In genomic region chr2:200567932-200568331, GRCh38 we compare ENCODE assay signal across 3 cellular contexts.
TF ChIP-seq lines count a peak whose summit lies in the region.

No MANE protein-coding gene starts in this region.

TF ChIP-seq in A549, 52 proteins besides CTCF, POLR2A, EP300 and RAD21:
- TF ChIP-seq JUNB (IDR thresholded peaks at IDR 0.05) (no peak), HOXB13 (CRISPR knock-in tag; IDR thresholded peaks at IDR 0.05; ENCODE audit: low read depth) (no peak), NR3C1 (IDR thresholded peaks at IDR 0.05) (no peak), MAFK (IDR thresholded peaks at IDR 0.05; ENCODE audit: partially characterized antibody) (no peak), ESRRA (IDR thresholded peaks at IDR 0.05; ENCODE audit: borderline replicate concordance, low read length) (no peak)

TF ChIP-seq in GM12878, 131 proteins besides CTCF, POLR2A, EP300 and RAD21:
- no peak for TF ChIP-seq ZBTB4 (CRISPR knock-in tag; IDR thresholded peaks at IDR 0.05)
- TF ChIP-seq KDM1A (IDR thresholded peaks at IDR 0.05; ENCODE audit: borderline replicate concordance): no peak
- no peak for TF ChIP-seq NFXL1 (IDR thresholded peaks at IDR 0.05; ENCODE audit: borderline replicate concordance)
- TF ChIP-seq RBBP5 (conservative IDR thresholded peaks at IDR 0.05): no peak
- TF ChIP-seq SP1 (IDR thresholded peaks at IDR 0.05; ENCODE audit: low read depth, low read length): no peak
- TF ChIP-seq IRF4 (IDR thresholded peaks at IDR 0.05; ENCODE audit: low read depth, low read length): no peak
- TF ChIP-seq ZNF274 (IDR thresholded peaks at IDR 0.05; ENCODE audit: insufficient read depth, insufficient read length): no peak
- no peak for TF ChIP-seq ZBTB40 (IDR thresholded peaks at IDR 0.05; ENCODE audit: borderline replicate concordance)

TF ChIP-seq in HepG2, 621 proteins besides CTCF, POLR2A, EP300 and RAD21:
- no peak for TF ChIP-seq ZNF317 (CRISPR knock-in tag; IDR thresholded peaks at IDR 0.05)
- TF ChIP-seq ZNF841 (CRISPR knock-in tag; IDR thresholded peaks at IDR 0.05; ENCODE audit: borderline replicate concordance): no peak
- TF ChIP-seq ZNF737 (CRISPR knock-in tag; IDR thresholded peaks at IDR 0.05; ENCODE audit: borderline replicate concordance): no peak
- TF ChIP-seq NFKB2 (CRISPR knock-in tag; IDR thresholded peaks at IDR 0.05; ENCODE audit: borderline replicate concordance): no peak
- no peak for TF ChIP-seq SMC3 (IDR thresholded peaks at IDR 0.05; ENCODE audit: low read length)
- TF ChIP-seq SP4 (CRISPR knock-in tag; IDR thresholded peaks at IDR 0.05): no peak
- no peak for TF ChIP-seq ZNF670 (CRISPR knock-in tag; IDR thresholded peaks at IDR 0.05; ENCODE audit: borderline replicate concordance)
- TF ChIP-seq MBD4 (IDR thresholded peaks at IDR 0.05; ENCODE audit: borderline replicate concordance, low read length): no peak
- TF ChIP-seq ARID3A (IDR thresholded peaks at IDR 0.05; ENCODE audit: low read depth, low read length): 0 out of 2 replicates have a peak, but pooled peaks have one; percentile 15
- TF ChIP-seq ATF4 (CRISPR knock-in tag; IDR thresholded peaks at IDR 0.05): peak; percentile 13 to 50; a peak in 2 of 4 replicates
- no peak for TF ChIP-seq ZNF557 (CRISPR knock-in tag; IDR thresholded peaks at IDR 0.05)
- no peak for TF ChIP-seq NONO (IDR thresholded peaks at IDR 0.05)
- TF ChIP-seq NONO (CRISPR knock-in tag; conservative IDR thresholded peaks at IDR 0.05): no peak
- TF ChIP-seq CCDC6 (CRISPR knock-in tag; IDR thresholded peaks at IDR 0.05): no peak
- TF ChIP-seq PAXIP1 (CRISPR knock-in tag; conservative IDR thresholded peaks at IDR 0.05): no peak
- no peak for TF ChIP-seq PHF8 (CRISPR knock-in tag; IDR thresholded peaks at IDR 0.05)
- TF ChIP-seq CSRNP1 (CRISPR knock-in tag; IDR thresholded peaks at IDR 0.05): no peak
- no peak for TF ChIP-seq MXD1 (CRISPR knock-in tag; IDR thresholded peaks at IDR 0.05)
- TF ChIP-seq ARID5B (CRISPR knock-in tag; IDR thresholded peaks at IDR 0.05): no peak
- no peak for TF ChIP-seq NFE2L1 (CRISPR knock-in tag; IDR thresholded peaks at IDR 0.05; ENCODE audit: borderline replicate concordance)
- no peak for TF ChIP-seq ZBTB42 (CRISPR knock-in tag; IDR thresholded peaks at IDR 0.05)
- no peak for TF ChIP-seq ZNF652 (CRISPR knock-in tag; IDR thresholded peaks at IDR 0.05; ENCODE audit: borderline replicate concordance, low read depth)
- no peak for TF ChIP-seq ZFP1 (CRISPR knock-in tag; IDR thresholded peaks at IDR 0.05)
- TF ChIP-seq CEBPB (IDR thresholded peaks at IDR 0.05; ENCODE audit: borderline replicate concordance, low read depth, low read length): peak; percentile 67; the same call in 1 of the 2 replicates
- TF ChIP-seq REST (IDR thresholded peaks at IDR 0.05; ENCODE audit: borderline replicate concordance in 1 of 2, low read depth in 1 of 2, low read length in 2 of 2): no peak
- no peak for TF ChIP-seq PAF1 (CRISPR knock-in tag; IDR thresholded peaks at IDR 0.05)
- TF ChIP-seq ZSCAN25 (CRISPR knock-in tag; IDR thresholded peaks at IDR 0.05): no peak
- TF ChIP-seq ATF7 (IDR thresholded peaks at IDR 0.05): peak; percentile 83
- TF ChIP-seq ATF7 (CRISPR knock-in tag; IDR thresholded peaks at IDR 0.05): no peak
- no peak for TF ChIP-seq ZNF263 (CRISPR knock-in tag; IDR thresholded peaks at IDR 0.05)
- TF ChIP-seq ONECUT2 (CRISPR knock-in tag; IDR thresholded peaks at IDR 0.05): no peak
- TF ChIP-seq CENPBD1 (CRISPR knock-in tag; IDR thresholded peaks at IDR 0.05; ENCODE audit: borderline replicate concordance, low read depth): no peak
- no peak for TF ChIP-seq ZNF441 (CRISPR knock-in tag; IDR thresholded peaks at IDR 0.05; ENCODE audit: borderline replicate concordance)
- no peak for TF ChIP-seq ZNF326 (CRISPR knock-in tag; IDR thresholded peaks at IDR 0.05; ENCODE audit: borderline replicate concordance)
- TF ChIP-seq ZNF331 (CRISPR knock-in tag; IDR thresholded peaks at IDR 0.05): no peak
- no peak for TF ChIP-seq HCFC1 (IDR thresholded peaks at IDR 0.05; ENCODE audit: low read depth, low read length)
- TF ChIP-seq FOXC1 (CRISPR knock-in tag; IDR thresholded peaks at IDR 0.05; ENCODE audit: borderline replicate concordance): no peak
- no peak for TF ChIP-seq ZMAT3 (CRISPR knock-in tag; conservative IDR thresholded peaks at IDR 0.05)
- TF ChIP-seq KAT7 (CRISPR knock-in tag; IDR thresholded peaks at IDR 0.05; ENCODE audit: borderline replicate concordance): no peak
- TF ChIP-seq MED1 (CRISPR knock-in tag; IDR thresholded peaks at IDR 0.05): no peak
- TF ChIP-seq ZNF18 (CRISPR knock-in tag; IDR thresholded peaks at IDR 0.05; ENCODE audit: insufficient replicate concordance): no peak
- 0 out of 2 replicates have a peak, but pooled peaks have one; percentile 21 for TF ChIP-seq CEBPG (CRISPR knock-in tag; IDR thresholded peaks at IDR 0.05)
